Comparison of ENCODE assay signal across 8 cellular contexts in genomic region chr6:41705996-41706835, GRCh38. TPM values are rescaled to one million over a fixed set of nuclear protein-coding genes. Genes with fewer than 3 reads are reported as not detected.
A peak's percentile ranks its signal among the peaks of the same experiment; 100 is the strongest.
DNase-seq lines count a peak whose midpoint lies in the region; ATAC-seq and TF ChIP-seq lines count a peak whose summit lies in the region.

No MANE protein-coding gene starts in this region.

- peaks cover 35% of the 10 kb centered on the region for H3K4me1 ChIP-seq in CD8-positive, alpha-beta memory T cell (ENCODE audit: insufficient read depth, low read length)
- peaks cover 89% of the 10 kb centered on the region for H3K4me1 ChIP-seq in psoas muscle

- TF ChIP-seq CTCF in psoas muscle (IDR thresholded peaks at IDR 0.05): peak; percentile 83

- ATAC-seq in HG03342 (IDR thresholded peaks at IDR 0.05; ENCODE audit: unreplicated experiment) (peak; percentile 76), Right ventricle myocardium superior (ENCODE audit: poor library complexity) (peak; percentile 88), psoas muscle (peak; percentile 88 to 91 (median 90))
- peak; percentile 90 to 93 for ATAC-seq in activated naive CD4-positive, alpha-beta T cell treated with anti-CD3 and anti-CD28 coated beads, Interleukin-2, amount 50 U/mL, for 72 hours

- H3K27me3 ChIP-seq in CD8-positive, alpha-beta memory T cell (ENCODE audit: insufficient read depth, low read length, poor library complexity, severe bottlenecking): no peaks in the 10 kb centered on the region
- H3K27me3 ChIP-seq in psoas muscle (ENCODE audit: insufficient read depth in 3 of 3, low read length in 2 of 3): no peaks in the 10 kb centered on the region

- peaks cover 36 to 44% (median 37%) of the 10 kb centered on the region in 3 donors for H3K4me1 Mint-ChIP-seq in CD8-positive, alpha-beta memory T cell

- peak in 4 of 5 donors; percentile 38 to 71 (median 48) for DNase-seq in CD8-positive, alpha-beta memory T cell
- peak; percentile 93 for DNase-seq in GM19240 (ENCODE audit: insufficient read length, low spot score)
- peak; percentile 84 for DNase-seq in RPMI8226
- DNase-seq in activated naive CD4-positive, alpha-beta T cell treated with anti-CD3 and anti-CD28 coated beads, Interleukin-2, amount 50 U/mL, for 72 hours (ENCODE audit: low spot score in 2 of 2): peak; percentile 63 to 70
- peak; percentile 90 for DNase-seq in Right ventricle myocardium superior
- DNase-seq in psoas muscle: peak; percentile 87 to 95
- DNase-seq in NCI-H1048 (lab: John Stamatoyannopoulos, UW): no peak

- CTCF ChIA-PET in CD8-positive, alpha-beta memory T cell (lab: Charles Lee): interaction anchor here (1.1 to 1.8 kb wide), 5 partner anchors 10 to 28 kb away, joined by 3 to 5 read pairs (median 5); no protein-coding TSS in a partner anchor

- POLR2A ChIA-PET in CD8-positive, alpha-beta memory T cell (lab: Charles Lee): no interaction called here

- peak overlapping the region; percentile 13 for H3K27ac ChIP-seq in CD8-positive, alpha-beta memory T cell (ENCODE audit: low read depth, low read length)
- peak overlapping the region; percentile 85 for H3K27ac ChIP-seq in psoas muscle

- H3K27me3 Mint-ChIP-seq in CD8-positive, alpha-beta memory T cell: peaks cover 0 to 3% of the 10 kb centered on the region in 2 donors

- H3K4me3 Mint-ChIP-seq in CD8-positive, alpha-beta memory T cell: peak overlapping the region in 4 of 7 donors; percentile 34 to 76 (median 54)

- intact Hi-C loops in Right ventricle myocardium superior (cut with DNase I): loop anchor here (2.0 kb wide), 1 partner anchor 29 kb away; the partner anchor contains the start of gene TFEB
- intact Hi-C loops in psoas muscle (cut with DNase I): loop anchor here (2.0 to 10.0 kb wide), 2 partner anchors 25 to 69 kb away; partner anchors contain the start of gene FRS3 (in 1 of the 2)

- WGBS in psoas muscle, 3 donors: 26 to 28% (median 28%) methylated on average over 13 to 15 of the region's 15 CpGs

- H3K4me3 ChIP-seq in CD8-positive, alpha-beta memory T cell (ENCODE audit: low read length): no peak overlapping the region
- H3K4me3 ChIP-seq in psoas muscle: peak overlapping the region; percentile 37

- H3K36me3 ChIP-seq in CD8-positive, alpha-beta memory T cell (ENCODE audit: insufficient read depth, low read length): no peaks in the 10 kb centered on the region
- no peaks in the 10 kb centered on the region for H3K36me3 ChIP-seq in psoas muscle (ENCODE audit: insufficient read depth in 1 of 2, low read depth in 1 of 2)

- H3K9me3 ChIP-seq in CD8-positive, alpha-beta memory T cell (ENCODE audit: low read length): no peaks in the 10 kb centered on the region
- H3K9me3 ChIP-seq in psoas muscle: no peaks in the 10 kb centered on the region

- H3K9me3 Mint-ChIP-seq in CD8-positive, alpha-beta memory T cell: no peaks in the 10 kb centered on the region
- H3K9me3 Mint-ChIP-seq in activated naive CD4-positive, alpha-beta T cell treated with anti-CD3 and anti-CD28 coated beads, Interleukin-2, amount 50 U/mL, for 72 hours: no peaks in the 10 kb centered on the region

- peaks cover 0 to 2% (median 0%) of the 10 kb centered on the region in 3 donors for H3K36me3 Mint-ChIP-seq in CD8-positive, alpha-beta memory T cell
- no peaks in the 10 kb centered on the region for H3K36me3 Mint-ChIP-seq in activated naive CD4-positive, alpha-beta T cell treated with anti-CD3 and anti-CD28 coated beads, Interleukin-2, amount 50 U/mL, for 72 hours

- peak overlapping the region; percentile 26 to 96 (median 76) for H3K27ac Mint-ChIP-seq in CD8-positive, alpha-beta memory T cell
- H3K27ac Mint-ChIP-seq in activated naive CD4-positive, alpha-beta T cell treated with anti-CD3 and anti-CD28 coated beads, Interleukin-2, amount 50 U/mL, for 72 hours: peak overlapping the region; percentile 78 to 84

RNA-seq across cellular contexts. Expression of gene TFEB, which starts 29.2 kb away (rescaled TPM):
- 10 to 100 TPM; 12.0 to 12.5 TPM for total RNA-seq in CD8-positive, alpha-beta memory T cell
- polyA plus RNA-seq in CD8-positive, alpha-beta memory T cell: 18.8 TPM
- 10 to 100 TPM in 1 of 2 donors, 1 to 10 TPM in 1; 3.0 to 14.4 TPM for total RNA-seq in activated naive CD4-positive, alpha-beta T cell treated with anti-CD3 and anti-CD28 coated beads, Interleukin-2, amount 50 U/mL, for 72 hours
- total RNA-seq in Right ventricle myocardium superior (40.7 TPM), psoas muscle (10 to 100 TPM; 35.4 to 64.3 (median 39.8) TPM)
- 10 to 100 TPM; 16.1 to 65.2 (median 51.6) TPM for polyA plus RNA-seq in psoas muscle

RNA-seq across cellular contexts. Expression of gene PGC, which starts 41.0 kb away (rescaled TPM):
- total RNA-seq in CD8-positive, alpha-beta memory T cell: not detected
- polyA plus RNA-seq in CD8-positive, alpha-beta memory T cell: not detected
- not detected for total RNA-seq in activated naive CD4-positive, alpha-beta T cell treated with anti-CD3 and anti-CD28 coated beads, Interleukin-2, amount 50 U/mL, for 72 hours
- total RNA-seq in Right ventricle myocardium superior (not detected), psoas muscle (not detected)
- 1 to 10 TPM in 1 of 3 donors, under 1 TPM in 1, not detected in 1; 0.48 to 1.0 TPM for polyA plus RNA-seq in psoas muscle
